ENCODE assay signal across 8 cellular contexts in the genomic region with DNA sequence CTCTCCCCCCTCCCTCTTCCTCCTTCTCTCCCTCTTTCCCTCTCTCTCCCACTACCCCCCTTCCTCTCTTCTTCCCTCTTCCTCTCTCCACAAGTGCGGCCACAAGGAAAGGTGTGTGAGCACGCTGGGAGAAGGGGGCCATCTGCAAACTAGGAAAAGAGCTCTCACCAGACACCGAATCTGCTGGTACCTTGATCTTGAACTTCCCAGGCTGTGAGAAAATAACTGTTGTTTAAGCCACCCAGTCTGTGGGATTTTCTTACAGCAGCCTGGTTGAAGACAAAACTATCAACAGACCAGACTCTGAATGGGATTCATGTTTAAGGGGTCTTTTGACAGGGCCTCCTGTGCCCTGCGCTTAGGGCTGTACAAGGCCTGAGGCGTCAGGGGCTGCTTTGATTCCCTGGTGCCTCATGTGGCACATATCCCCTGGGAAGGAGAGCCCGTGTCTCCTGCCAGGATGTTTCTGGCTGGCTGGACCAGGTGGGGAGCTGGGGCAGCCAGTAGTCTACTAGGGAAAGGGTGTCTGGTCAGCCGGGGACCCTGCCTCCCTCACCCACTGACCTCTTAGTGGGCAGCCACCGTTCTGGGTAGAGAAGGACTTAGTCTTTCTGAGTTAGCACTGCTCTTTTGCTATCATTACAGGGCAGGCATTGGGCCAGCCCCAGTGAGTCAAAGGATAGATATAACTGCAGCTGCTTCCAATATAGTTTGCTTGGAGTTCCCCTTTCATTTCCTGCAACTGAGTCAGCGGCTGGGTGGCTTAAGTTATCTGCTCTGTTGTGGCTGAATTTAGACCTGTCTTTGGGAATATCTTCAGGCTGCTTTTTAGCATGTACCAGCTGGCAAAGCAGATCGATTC. TPM values are rescaled to one million over a fixed set of nuclear protein-coding genes. Genes with fewer than 3 reads are reported as not detected.
DNase-seq lines count a peak whose midpoint lies in the region; ATAC-seq, FAIRE-seq and TF ChIP-seq lines count a peak whose summit lies in the region.

No MANE protein-coding gene starts in this region.

- peaks cover 40% of the 10 kb centered on the region for H3K4me1 Mint-ChIP-seq in neural crest cell

- no peak for TF ChIP-seq CTCF in RWPE2 (IDR thresholded peaks at IDR 0.05; ENCODE audit: poor library complexity, severe bottlenecking)
- TF ChIP-seq CTCF in neural crest cell (conservative IDR thresholded peaks at IDR 0.05) = no peak

- peak; percentile 82 for FAIRE-seq in H54 (lab: Jason Lieb, UNC)

- H3K36me3 ChIP-seq in RWPE2 (ENCODE audit: low read depth) = no peaks in the 10 kb centered on the region
- H3K36me3 ChIP-seq in effector memory CD4-positive, alpha-beta T cell (ENCODE audit: control insufficient read depth, insufficient read depth, low read length) = no peaks in the 10 kb centered on the region

- TF ChIP-seq POLR2A in H54 (IDR thresholded peaks at IDR 0.05; ENCODE audit: low read depth, low read length) = no peak

- H3K27ac Mint-ChIP-seq in neural crest cell (ENCODE audit: unreplicated experiment) = no peak overlapping the region

- DNase-seq in EL (peak; percentile 96), H54 (ENCODE audit: insufficient read length, low spot score) (no peak), RWPE2 (ENCODE audit: low spot score) (peak; percentile 78), epithelial cell of prostate (ENCODE audit: low read depth, low spot score) (no peak), neural crest cell (ENCODE audit: low read depth, low spot score) (no peak), NCI-H69 (lab: John Stamatoyannopoulos, UW) (no peak), NCI-H2029 (lab: John Stamatoyannopoulos, UW) (no peak)
- DNase-seq in effector memory CD4-positive, alpha-beta T cell = no peak

- no peak overlapping the region for H3K4me3 ChIP-seq in RWPE2 (ENCODE audit: severe bottlenecking)
- H3K4me3 ChIP-seq in effector memory CD4-positive, alpha-beta T cell (ENCODE audit: insufficient read depth, low read depth, low read length, poor library complexity, severe bottlenecking) = no peak overlapping the region

- H3K36me3 Mint-ChIP-seq in neural crest cell (ENCODE audit: low read depth) = peaks cover 9% of the 10 kb centered on the region

- no peaks in the 10 kb centered on the region for H3K27me3 ChIP-seq in RWPE2 (ENCODE audit: insufficient read depth, poor library complexity, severe bottlenecking)
- H3K27me3 ChIP-seq in effector memory CD4-positive, alpha-beta T cell (replicated peaks; ENCODE audit: control insufficient read depth, insufficient read depth, low read length, poor library complexity, severe bottlenecking) = no peaks in the 10 kb centered on the region

- no peaks in the 10 kb centered on the region for H3K9me3 ChIP-seq in RWPE2 (ENCODE audit: severe bottlenecking)
- H3K9me3 ChIP-seq in effector memory CD4-positive, alpha-beta T cell (ENCODE audit: control insufficient read depth, low read length) = no peaks in the 10 kb centered on the region

- H3K4me3 Mint-ChIP-seq in neural crest cell = peak overlapping the region; percentile 38

- H3K27ac ChIP-seq in RWPE2 (ENCODE audit: poor library complexity, severe bottlenecking) = peak overlapping the region; percentile 98
- H3K27ac ChIP-seq in epithelial cell of prostate = peak overlapping the region; percentile 83
- H3K27ac ChIP-seq in effector memory CD4-positive, alpha-beta T cell (ENCODE audit: insufficient read depth, low read length, poor library complexity, severe bottlenecking) = no peak overlapping the region

- peaks cover 59% of the 10 kb centered on the region for H3K4me1 ChIP-seq in RWPE2 (ENCODE audit: insufficient read depth, poor library complexity, severe bottlenecking)
- peaks cover 10% of the 10 kb centered on the region for H3K4me1 ChIP-seq in effector memory CD4-positive, alpha-beta T cell (ENCODE audit: control insufficient read depth, insufficient read depth, low read length, poor library complexity, severe bottlenecking)

- peaks cover 2% of the 10 kb centered on the region for H3K9me3 Mint-ChIP-seq in neural crest cell

- ATAC-seq in RWPE2 (ENCODE audit: low read depth) = peak; percentile 69

- H3K27me3 Mint-ChIP-seq in neural crest cell (ENCODE audit: low read depth) = no peaks in the 10 kb centered on the region

RNA-seq across cellular contexts. Expression of a gene that starts 6.2 kb away (rescaled TPM):
- total RNA-seq in neural crest cell = 42.0 and 43.1 TPM in 2 replicates

Comparison
In these comparisons a context has a peak if more than half of its experiments do, and no peak if none do; other contexts are left out.
1. DNase-seq: peak in EL (single experiment) and RWPE2 (single experiment); none in H54 (single experiment), epithelial cell of prostate (single experiment), neural crest cell (single experiment), NCI-H69 (single experiment), effector memory CD4-positive, alpha-beta T cell (0 of 3) and NCI-H2029 (single experiment).